In genomic region chr14:50821471-50822464, GRCh38 we compare ENCODE assay signal across 9 cellular contexts. TPM values are rescaled to one million over a fixed set of nuclear protein-coding genes. Genes with fewer than 3 reads are reported as not detected.
DNase-seq lines count a peak whose midpoint lies in the region; ATAC-seq and TF ChIP-seq lines count a peak whose summit lies in the region.
"Had no signal": no experiment of that assay in that cellular context is flagged by ENCODE, and none has a peak within 500 bp of the region (broad histone marks: within the 10 kb centered on the region; RNA-seq: fewer than 3 reads in every experiment).

No MANE protein-coding gene starts in this region.

- peaks cover 29% of the 10 kb centered on the region for H4K20me1 ChIP-seq in Karpas-422 (ENCODE audit: insufficient read depth, low read depth, low read length)

- no peak overlapping the region for H3K23ac ChIP-seq in neuronal stem cell (ENCODE audit: low read depth, low read length, poor library complexity)

- H3K9ac ChIP-seq in Karpas-422 (ENCODE audit: low read length) (peak overlapping the region; percentile 68), neuronal stem cell (ENCODE audit: low read depth, low read length, poor library complexity) (no peak overlapping the region)
- H3K9ac ChIP-seq: neural progenitor cell had no signal

- CTCF ChIA-PET in CD4-positive, alpha-beta memory T cell (lab: Charles Lee; ENCODE audit: partially characterized antibody), result interaction anchor here (0.7 to 5.5 kb wide), 10 partner anchors 9 to 44 kb away, joined by 3 to 52 read pairs (median 4); partner anchors contain the start of gene NIN

- H3K27ac Mint-ChIP-seq in CD4-positive, alpha-beta memory T cell, result peak overlapping the region; percentile 82 to 98 (median 95)
- H3K27ac Mint-ChIP-seq: neural progenitor cell had no signal

- H3K14ac ChIP-seq in neuronal stem cell (ENCODE audit: low read length), result no peak overlapping the region

- no peak overlapping the region for H2AK5ac ChIP-seq in neuronal stem cell (ENCODE audit: low read depth, low read length)

- peak; percentile 4 to 15 for ATAC-seq in activated T-cell treated with anti-CD3 and anti-CD28 coated beads, Interleukin-2, amount 50 U/mL, for 4 hours
- ATAC-seq in left colon, result peak; percentile 41
- ATAC-seq in HG02759 (IDR thresholded peaks at IDR 0.05; ENCODE audit: unreplicated experiment), result no peak

- H3K27me3 Mint-ChIP-seq in CD4-positive, alpha-beta memory T cell, result no peaks in the 10 kb centered on the region
- H3K27me3 Mint-ChIP-seq in activated T-cell treated with anti-CD3 and anti-CD28 coated beads, Interleukin-2, amount 50 U/mL, for 4 hours (ENCODE audit: low read depth), result no peaks in the 10 kb centered on the region

- peaks cover 2% of the 10 kb centered on the region for H3K79me1 ChIP-seq in neuronal stem cell (ENCODE audit: low read depth, low read length)

- no peak overlapping the region for H2BK5ac ChIP-seq in neuronal stem cell (ENCODE audit: low read length)

- H3K4me2 ChIP-seq in Karpas-422 (ENCODE audit: low read depth, low read length, poor library complexity, severe bottlenecking) (peak overlapping the region; percentile 78), neuronal stem cell (ENCODE audit: insufficient read depth, low read length, poor library complexity, severe bottlenecking) (no peak overlapping the region)
- H3K4me2 ChIP-seq: neural progenitor cell had no signal

- no peaks in the 10 kb centered on the region for H3K27me3 ChIP-seq in CD4-positive, alpha-beta memory T cell (ENCODE audit: insufficient read depth, low read length)
- H3K27me3 ChIP-seq in Karpas-422 (ENCODE audit: low read length) (no peaks in the 10 kb centered on the region), neuronal stem cell (ENCODE audit: control insufficient read depth in 3 of 3, insufficient read depth in 3 of 3, low read depth in 1 of 3, low read length in 3 of 3) (no peaks in the 10 kb centered on the region), tibial artery (no peaks in the 10 kb centered on the region)
- H3K27me3 ChIP-seq: neural progenitor cell had no signal

- intact Hi-C loops in CD4-positive, alpha-beta memory T cell (cut with micrococcal nuclease), result loop anchor here (1.0 kb wide), 2 partner anchors 8 to 9 kb away; no protein-coding TSS in a partner anchor
- intact Hi-C loops in left colon (cut with DNase I, micrococcal nuclease), result no loop called here
- intact Hi-C loops in tibial artery (cut with DNase I; ENCODE audit: low total_unique reads), result loop anchor here (5.0 kb wide), 1 partner anchor 314 kb away; no protein-coding TSS in a partner anchor

- H3K4me3 Mint-ChIP-seq in CD4-positive, alpha-beta memory T cell, result peak overlapping the region; percentile 43 to 92 (median 73)
- peak overlapping the region; percentile 58 for H3K4me3 Mint-ChIP-seq in activated T-cell treated with anti-CD3 and anti-CD28 coated beads, Interleukin-2, amount 50 U/mL, for 4 hours
- H3K4me3 Mint-ChIP-seq: neural progenitor cell had no signal

- H2BK120ac ChIP-seq in neuronal stem cell (ENCODE audit: low read depth, low read length), result no peak overlapping the region

- no peak overlapping the region for H3K4ac ChIP-seq in neuronal stem cell (ENCODE audit: low read length)

- H4K91ac ChIP-seq in neuronal stem cell (ENCODE audit: low read depth, low read length, poor library complexity), result no peak overlapping the region

- TF ChIP-seq CTCF in tibial artery (IDR thresholded peaks at IDR 0.05), result no peak

- H3K9me3 Mint-ChIP-seq in CD4-positive, alpha-beta memory T cell, result no peaks in the 10 kb centered on the region
- no peaks in the 10 kb centered on the region for H3K9me3 Mint-ChIP-seq in activated T-cell treated with anti-CD3 and anti-CD28 coated beads, Interleukin-2, amount 50 U/mL, for 4 hours
- H3K9me3 Mint-ChIP-seq: neural progenitor cell had no signal

- H3K4me3 ChIP-seq in CD4-positive, alpha-beta memory T cell (ENCODE audit: low read length in 2 of 2), result peak overlapping the region in 1 of 2 donors; percentile 23
- peak overlapping the region; percentile 59 for H3K4me3 ChIP-seq in Karpas-422 (ENCODE audit: low read length)
- no peak overlapping the region for H3K4me3 ChIP-seq in neuronal stem cell (ENCODE audit: low read length in 2 of 2)
- H3K4me3 ChIP-seq in tibial artery, result no peak overlapping the region
- H3K4me3 ChIP-seq: neural progenitor cell had no signal

- no peak overlapping the region for H4K8ac ChIP-seq in neuronal stem cell (ENCODE audit: low read depth, low read length)

- H3K27ac ChIP-seq in CD4-positive, alpha-beta memory T cell (ENCODE audit: low read depth, low read length), result peak overlapping the region; percentile 56
- H3K27ac ChIP-seq in Karpas-422 (ENCODE audit: low read length) (peak overlapping the region; percentile 92), neuronal stem cell (replicated peaks; ENCODE audit: low read length) (no peak overlapping the region), tibial artery (no peak overlapping the region)
- H3K27ac ChIP-seq: neural progenitor cell had no signal

- peaks cover 20 to 21% of the 10 kb centered on the region in 2 donors for H3K36me3 Mint-ChIP-seq in CD4-positive, alpha-beta memory T cell
- H3K36me3 Mint-ChIP-seq in activated T-cell treated with anti-CD3 and anti-CD28 coated beads, Interleukin-2, amount 50 U/mL, for 4 hours (ENCODE audit: insufficient read depth), result peaks cover 11% of the 10 kb centered on the region

- H3K4me1 ChIP-seq in CD4-positive, alpha-beta memory T cell (ENCODE audit: insufficient read depth, low read length), result peaks cover 86% of the 10 kb centered on the region
- H3K4me1 ChIP-seq in Karpas-422 (ENCODE audit: low read length) (peaks cover 80% of the 10 kb centered on the region), neuronal stem cell (ENCODE audit: control insufficient read depth in 2 of 2, insufficient read depth in 1 of 2, low read depth in 1 of 2, low read length in 2 of 2) (peaks cover 7 to 15% of the 10 kb centered on the region in 2 donors), tibial artery (peaks cover 0 to 17% (median 2%) of the 10 kb centered on the region in 4 donors)

- no peak overlapping the region for H2BK12ac ChIP-seq in neuronal stem cell (ENCODE audit: low read length)

- no CpG with 5 or more reads among the region's 13 CpGs for WGBS in neuronal stem cell (ENCODE audit: extremely low coverage in 2 of 2, insufficient read length in 2 of 2, insufficient replicate concordance in 1 of 2), 2 donors

- H2AFZ ChIP-seq in Karpas-422 (ENCODE audit: low read length) (no peak overlapping the region), neuronal stem cell (ENCODE audit: low read length) (no peak overlapping the region)
- H2AFZ ChIP-seq: neural progenitor cell had no signal

- H3K36me3 ChIP-seq in CD4-positive, alpha-beta memory T cell (ENCODE audit: insufficient read depth, low read length), result peaks cover 6% of the 10 kb centered on the region
- peaks cover 7% of the 10 kb centered on the region for H3K36me3 ChIP-seq in Karpas-422 (ENCODE audit: insufficient read depth, low read length)
- peaks cover 9 to 66% of the 10 kb centered on the region in 2 donors for H3K36me3 ChIP-seq in neuronal stem cell (replicated peaks in 1 of 2; ENCODE audit: control insufficient read depth in 2 of 2, insufficient read depth in 2 of 2, low read length in 2 of 2)
- H3K36me3 ChIP-seq in tibial artery, result no peaks in the 10 kb centered on the region
- H3K36me3 ChIP-seq: neural progenitor cell had no signal

- POLR2A ChIA-PET in CD4-positive, alpha-beta memory T cell (lab: Charles Lee; ENCODE audit: partially characterized antibody), result interaction anchor here (0.6 to 5.6 kb wide), 8 partner anchors 9 to 1236 kb away, joined by 3 to 50 read pairs (median 6); partner anchors contain the start of genes NIN and RPS29

- H3K18ac ChIP-seq in neuronal stem cell (ENCODE audit: low read length), result no peak overlapping the region

- H2BK15ac ChIP-seq in neuronal stem cell (ENCODE audit: low read length), result no peak overlapping the region

- DNase-seq in CD4-positive, alpha-beta memory T cell, result peak; percentile 62 to 75 (median 66)
- peak; percentile 69 for DNase-seq in Karpas-422
- peak; percentile 28 for DNase-seq in activated T-cell treated with anti-CD3 and anti-CD28 coated beads, Interleukin-2, amount 50 U/mL, for 4 hours
- DNase-seq in left colon, result peak in 1 of 2 donors; percentile 41
- no peak for DNase-seq in neuronal stem cell (ENCODE audit: low spot score)
- DNase-seq in EL, result no peak
- DNase-seq in tibial artery, result no peak

- no peaks in the 10 kb centered on the region for H3K9me2 ChIP-seq in Karpas-422 (replicated peaks; ENCODE audit: insufficient read depth, low read length)

- no peaks in the 10 kb centered on the region for H3K9me3 ChIP-seq in CD4-positive, alpha-beta memory T cell (ENCODE audit: control insufficient read depth in 1 of 2, low read length in 2 of 2)
- no peaks in the 10 kb centered on the region for H3K9me3 ChIP-seq in Karpas-422 (ENCODE audit: low read length)
- H3K9me3 ChIP-seq in neuronal stem cell (replicated peaks in 1 of 2; ENCODE audit: control insufficient read depth in 2 of 2, insufficient read depth in 1 of 2, low read depth in 1 of 2, low read length in 2 of 2), result no peaks in the 10 kb centered on the region
- no peaks in the 10 kb centered on the region for H3K9me3 ChIP-seq in tibial artery

- peaks cover 71 to 86% (median 80%) of the 10 kb centered on the region in 4 donors for H3K4me1 Mint-ChIP-seq in CD4-positive, alpha-beta memory T cell
- H3K4me1 Mint-ChIP-seq in activated T-cell treated with anti-CD3 and anti-CD28 coated beads, Interleukin-2, amount 50 U/mL, for 4 hours (ENCODE audit: low read depth), result peaks cover 83% of the 10 kb centered on the region

- peaks cover 72% of the 10 kb centered on the region for H3K79me2 ChIP-seq in Karpas-422 (ENCODE audit: low read length)

RNA-seq across cellular contexts. Expression of gene NIN, which starts 9.2 kb away (rescaled TPM):
- 100 to 1,000 TPM in 1 of 2 experiments, 10 to 100 TPM in 1; 99.7 to 102 TPM for total RNA-seq in CD4-positive, alpha-beta memory T cell
- polyA plus RNA-seq in CD4-positive, alpha-beta memory T cell, result 10 to 100 TPM in 1 of 2 donors, 1 to 10 TPM in 1; 8.5 to 50.1 TPM
- 59.4 and 85.6 TPM in 2 replicates for total RNA-seq in Karpas-422 (2014; rRNA removed; shearing (Covaris generic); ENCODE audit: low replicate concordance)
- total RNA-seq in activated T-cell treated with anti-CD3 and anti-CD28 coated beads, Interleukin-2, amount 50 U/mL, for 4 hours, result 10 to 100 TPM; 43.9 to 50.2 (median 46.5) TPM
- 10 to 100 TPM; 21.0 to 24.7 TPM for total RNA-seq in left colon
- polyA plus RNA-seq in neuronal stem cell (2013, experiment 1 of 2), result 16.7 TPM
- polyA plus RNA-seq in neuronal stem cell (2013, experiment 2 of 2), result 17.6 TPM

RNA-seq across cellular contexts. Expression of gene ABHD12B, which starts 50.1 kb away (rescaled TPM):
- not detected for total RNA-seq in CD4-positive, alpha-beta memory T cell
- polyA plus RNA-seq in CD4-positive, alpha-beta memory T cell, result not detected
- not detected in 2 replicates for total RNA-seq in Karpas-422 (2014; rRNA removed; shearing (Covaris generic); ENCODE audit: low replicate concordance)
- not detected for total RNA-seq in activated T-cell treated with anti-CD3 and anti-CD28 coated beads, Interleukin-2, amount 50 U/mL, for 4 hours
- total RNA-seq in left colon, result 10 to 100 TPM in 1 of 2 donors, 1 to 10 TPM in 1; 3.9 to 12.7 TPM
- polyA plus RNA-seq in neuronal stem cell (2013, experiment 1 of 2), result not detected
- polyA plus RNA-seq in neuronal stem cell (2013, experiment 2 of 2), result 0.10 TPM

Comparison
In these comparisons a context has a peak if more than half of its experiments do, and no peak if none do; other contexts are left out.
1. DNase-seq: peak in CD4-positive, alpha-beta memory T cell (5 of 5), Karpas-422 (single experiment) and activated T-cell treated with anti-CD3 and anti-CD28 coated beads, Interleukin-2, amount 50 U/mL, for 4 hours (single experiment); none in neuronal stem cell (single experiment), EL (single experiment) and tibial artery (0 of 2).
2. H3K27ac ChIP-seq: peak in CD4-positive, alpha-beta memory T cell (single experiment) and Karpas-422 (single experiment); none in neuronal stem cell (single experiment) and tibial artery (0 of 2).
3. intact Hi-C loops: an anchor here in CD4-positive, alpha-beta memory T cell (1.0 kb wide) and tibial artery (5.0 kb wide); none called in left colon.